Comparison of ENCODE assay signal across 9 cellular contexts in the genomic region with DNA sequence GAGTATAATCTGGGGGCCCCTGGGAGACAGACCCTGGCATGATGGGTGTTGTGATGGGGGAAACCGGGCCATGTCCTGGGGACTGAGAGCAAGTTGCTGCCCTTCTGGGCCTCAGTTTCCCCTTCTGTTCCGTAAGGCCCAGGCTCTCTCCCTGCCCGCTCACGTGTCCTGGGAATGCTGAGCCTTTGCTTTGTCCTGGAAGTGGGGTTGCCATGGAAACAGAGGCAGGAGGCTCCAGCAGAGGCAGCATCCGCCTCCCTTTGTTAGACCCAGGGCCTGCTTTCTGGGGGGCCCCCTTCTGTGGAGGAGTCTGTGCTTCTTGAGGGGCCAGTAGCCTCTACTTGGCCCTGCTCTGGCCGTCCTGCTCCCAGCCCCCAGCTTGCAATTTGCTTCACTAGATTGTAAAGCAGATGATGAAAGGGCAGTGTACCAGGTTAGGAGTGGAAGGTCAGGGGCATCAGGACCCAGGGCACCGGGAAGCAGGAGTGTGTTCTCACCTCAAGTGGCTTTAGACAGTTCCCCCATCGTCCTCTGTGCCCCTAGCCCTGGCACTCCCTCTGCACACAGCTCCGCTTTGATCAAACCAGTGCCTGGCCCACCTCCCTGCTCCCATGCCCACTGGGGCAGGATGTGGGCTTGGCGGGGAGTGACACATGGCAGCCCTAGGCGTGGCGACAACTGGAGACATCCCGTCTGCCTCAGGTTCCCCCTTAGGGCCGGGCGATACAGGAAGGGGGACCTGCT.
A peak's percentile ranks its signal among the peaks of the same experiment; 100 is the strongest.
DNase-seq lines count a peak whose midpoint lies in the region; ATAC-seq, FAIRE-seq and TF ChIP-seq lines count a peak whose summit lies in the region.
"Had no signal": no experiment of that assay in that cellular context is flagged by ENCODE, and none has a peak within 500 bp of the region (broad histone marks: within the 10 kb centered on the region; RNA-seq: fewer than 3 reads in every experiment).

No MANE protein-coding gene starts in this region.

- H3K36me3 Mint-ChIP-seq in CD8-positive, alpha-beta memory T cell = no peaks in the 10 kb centered on the region
- no peaks in the 10 kb centered on the region for H3K36me3 Mint-ChIP-seq in neural crest cell (ENCODE audit: low read depth)

- H3K4me3 ChIP-seq in CD8-positive, alpha-beta memory T cell (ENCODE audit: low read length) = no peak overlapping the region
- H3K4me3 ChIP-seq in K562 = no peak overlapping the region
- no peak overlapping the region for H3K4me3 ChIP-seq in ovary

- POLR2A ChIA-PET in CD8-positive, alpha-beta memory T cell (lab: Charles Lee) = no interaction called here
- POLR2A ChIA-PET in K562 (lab: Yijun Ruan, JAX) = interaction anchor here (0.7 to 1.6 kb wide), 5 partner anchors 12 to 227 kb away, joined by 3 read pairs; no protein-coding TSS in a partner anchor

- ATAC-seq in K562 (no peak), GM19395 (IDR thresholded peaks at IDR 0.05; ENCODE audit: unreplicated experiment) (no peak)

- H3K79me2 ChIP-seq in K562 (ENCODE audit: control insufficient read depth, insufficient read depth, low read length) = no peaks in the 10 kb centered on the region

- no peaks in the 10 kb centered on the region for H3K9me3 ChIP-seq in CD8-positive, alpha-beta memory T cell (ENCODE audit: low read length)
- H3K9me3 ChIP-seq in K562 (replicated peaks; ENCODE audit: control insufficient read depth, insufficient read depth, low read depth, low read length) (no peaks in the 10 kb centered on the region), ovary (no peaks in the 10 kb centered on the region)

- 31% methylated on average over 15 of the region's 15 CpGs for WGBS in K562 (ENCODE audit: insufficient coverage, low coverage, missing lambda C conversion rate)
- WGBS in ovary, 3 donors = 72 to 73% (median 72%) methylated on average over 15 of the region's 15 CpGs

- peak overlapping the region; percentile 42 for H2AFZ ChIP-seq in K562 (ENCODE audit: low read depth, low read length)

- H3K9me3 Mint-ChIP-seq in CD8-positive, alpha-beta memory T cell = no peaks in the 10 kb centered on the region
- H3K9me3 Mint-ChIP-seq in neural crest cell = no peaks in the 10 kb centered on the region

- peaks cover 27% of the 10 kb centered on the region for H3K4me1 ChIP-seq in CD8-positive, alpha-beta memory T cell (ENCODE audit: insufficient read depth, low read length)
- H3K4me1 ChIP-seq in K562 (replicated peaks in 1 of 2; ENCODE audit: control insufficient read depth in 2 of 2, insufficient read depth in 2 of 2, low read length in 2 of 2) (peaks cover 25 to 44% of the 10 kb centered on the region in 2 experiments; a peak in 4 of 5 replicates), ovary (ENCODE audit: insufficient read depth) (no peaks in the 10 kb centered on the region)

- H4K20me1 ChIP-seq in K562 (replicated peaks; ENCODE audit: control insufficient read depth, insufficient read depth, low read length) = peaks cover 12% of the 10 kb centered on the region

- FAIRE-seq in K562 (lab: Jason Lieb, UNC) (no peak), GM12891 (lab: Jason Lieb, UNC) (no peak)

- H3K27ac Mint-ChIP-seq in CD8-positive, alpha-beta memory T cell = peak overlapping the region in 5 of 8 donors; percentile 34 to 79 (median 59)
- peak overlapping the region; percentile 29 for H3K27ac Mint-ChIP-seq in neural crest cell (ENCODE audit: unreplicated experiment)

- BruUV-seq in K562 (replicated peaks; lab: Mats Ljungman, UMichigan) = no TSS peak

- TF ChIP-seq CTCF in K562 (IDR thresholded peaks at IDR 0.05 in 2 of 3, conservative IDR thresholded peaks at IDR 0.05 in 1 of 3; ENCODE audit: insufficient read depth in 2 of 3, low read depth in 1 of 3, low read length in 3 of 3) (no peak), neural crest cell (conservative IDR thresholded peaks at IDR 0.05) (no peak), ovary (IDR thresholded peaks at IDR 0.05) (no peak)

- no peaks in the 10 kb centered on the region for H3K36me3 ChIP-seq in CD8-positive, alpha-beta memory T cell (ENCODE audit: insufficient read depth, low read length)
- no peaks in the 10 kb centered on the region for H3K36me3 ChIP-seq in K562 (ENCODE audit: control insufficient read depth, insufficient read depth, low read length)
- H3K36me3 ChIP-seq in ovary = no peaks in the 10 kb centered on the region

- TF ChIP-seq EP300 in K562 (IDR thresholded peaks at IDR 0.05; ENCODE audit: low read length) (no peak), ovary (IDR thresholded peaks at IDR 0.05) (no peak)

- peaks cover 5% of the 10 kb centered on the region for H3K9me1 ChIP-seq in K562 (ENCODE audit: control insufficient read depth, insufficient read depth, low read length)

- no peak for TF ChIP-seq POLR2A in K562 (conservative IDR thresholded peaks at IDR 0.05)
- TF ChIP-seq POLR2A in GM12891 (IDR thresholded peaks at IDR 0.05; ENCODE audit: low read depth, low read length) = no peak
- TF ChIP-seq POLR2A in ovary (IDR thresholded peaks at IDR 0.05) = no peak

- peak overlapping the region in 1 of 2 experiments; percentile 82; a peak in 3 of 4 replicates for H3K9ac ChIP-seq in K562 (ENCODE audit: insufficient read depth in 1 of 2, low read depth in 2 of 2, low read length in 2 of 2)

- CTCF ChIA-PET in CD8-positive, alpha-beta memory T cell (lab: Charles Lee) = interaction anchor here (1.1 to 17.0 kb wide), 4 partner anchors 158 to 229 kb away, joined by 3 to 315 read pairs (median 4); a partner anchor contains a TSS
- CTCF ChIA-PET in K562 (lab: Yijun Ruan, JAX; ENCODE audit: low intra/inter-chr PET ratio) = interaction anchor here (0.6 to 2.3 kb wide), 5 partner anchors 158 to 1266 kb away, joined by 3 to 13 read pairs (median 3); no protein-coding TSS in a partner anchor

- TF ChIP-seq RAD21 in K562 (CRISPR knock-in tag; conservative IDR thresholded peaks at IDR 0.05 in 1 of 2, IDR thresholded peaks at IDR 0.05 in 1 of 2) = no peak

- peak overlapping the region in 6 of 7 donors; percentile 15 to 66 (median 39) for H3K4me3 Mint-ChIP-seq in CD8-positive, alpha-beta memory T cell
- no peak overlapping the region for H3K4me3 Mint-ChIP-seq in neural crest cell

- DNase-seq in CD8-positive, alpha-beta memory T cell = peak; percentile 16 to 64 (median 48)
- DNase-seq in T-helper 1 cell = peak in 3 of 5 donors; percentile 18 to 22 (median 22)
- DNase-seq in K562 (ENCODE audit: extremely low read depth in 1 of 4, low spot score in 3 of 4) = peak in 2 of 4 experiments; percentile 47 to 49
- DNase-seq in neural crest cell (ENCODE audit: low read depth, low spot score) = peak; percentile 22
- DNase-seq in kidney glomerular epithelial cell (lab: John Stamatoyannopoulos, UW) = no peak
- no peak for DNase-seq in GM12891 (ENCODE audit: insufficient read length, low spot score)
- no peak for DNase-seq in ovary
- DNase-seq: HCEC 1CT had no signal

- peaks cover 40 to 49% (median 43%) of the 10 kb centered on the region in 3 donors for H3K4me1 Mint-ChIP-seq in CD8-positive, alpha-beta memory T cell
- H3K4me1 Mint-ChIP-seq in neural crest cell = peaks cover 38% of the 10 kb centered on the region

- intact Hi-C loops in K562 (cut with micrococcal nuclease) (loop anchor here (10.0 kb wide), 2 partner anchors 370 to 470 kb away; a partner anchor contains a TSS), ovary (cut with DNase I) (loop anchor here in 2 of 4 donors (5.0 kb wide), 2 partner anchors 157 to 562 kb away; no protein-coding TSS in a partner anchor)

- H3K27ac ChIP-seq in CD8-positive, alpha-beta memory T cell (ENCODE audit: low read depth, low read length) = no peak overlapping the region
- H3K27ac ChIP-seq in K562 (ENCODE audit: extremely low read depth, low read depth, low read length) = no peak overlapping the region
- no peak overlapping the region for H3K27ac ChIP-seq in ovary

- H3K27me3 ChIP-seq in CD8-positive, alpha-beta memory T cell (ENCODE audit: insufficient read depth, low read length, poor library complexity, severe bottlenecking) = peaks cover 8% of the 10 kb centered on the region
- peaks cover 2 to 29% of the 10 kb centered on the region in 2 experiments; a peak in 3 of 5 replicates for H3K27me3 ChIP-seq in K562 (ENCODE audit: control insufficient read depth in 2 of 2, insufficient read depth in 2 of 2, low read length in 2 of 2)
- H3K27me3 ChIP-seq in ovary = no peaks in the 10 kb centered on the region

- peak overlapping the region; percentile 19; the same call in 1 of the 2 replicates for H3K4me2 ChIP-seq in K562 (ENCODE audit: insufficient read depth, low read length)

- H3K27me3 Mint-ChIP-seq in CD8-positive, alpha-beta memory T cell = peaks cover 14 to 45% of the 10 kb centered on the region in 2 donors
- H3K27me3 Mint-ChIP-seq in neural crest cell (ENCODE audit: low read depth) = peaks cover 31% of the 10 kb centered on the region

- in situ Hi-C loops in K562 (cut with MboI) = loop anchor here (5.0 to 25.0 kb wide), 2 partner anchors 233 to 1258 kb away; no protein-coding TSS in a partner anchor

TF ChIP-seq in K562, 482 proteins besides CTCF, POLR2A, EP300 and RAD21:
- TF ChIP-seq NR1H2 (CRISPR knock-in tag; IDR thresholded peaks at IDR 0.05) = no peak
- 0 out of 2 replicates have a peak, but pooled peaks have one; percentile 15 for TF ChIP-seq ZNF184 (CRISPR knock-in tag; IDR thresholded peaks at IDR 0.05)
- peak; percentile 87 for TF ChIP-seq RFX1 (IDR thresholded peaks at IDR 0.05)
TF ChIP-seq in K562: peak in this region for 2.

TF ChIP-seq in GM12891, 5 proteins besides CTCF, POLR2A, EP300 and RAD21:
- TF ChIP-seq POLR2AphosphoS5 (IDR thresholded peaks at IDR 0.05; ENCODE audit: low read depth, low read length) (no peak), SPI1 (IDR thresholded peaks at IDR 0.05; ENCODE audit: low read depth, low read length) (no peak), PAX5 (IDR thresholded peaks at IDR 0.05; ENCODE audit: insufficient read depth, low read length, severe bottlenecking) (no peak), TAF1 (IDR thresholded peaks at IDR 0.05; ENCODE audit: low read depth, low read length) (no peak), POU2F2 (IDR thresholded peaks at IDR 0.05; ENCODE audit: low read depth, low read length) (no peak)
TF ChIP-seq in GM12891: peak in this region for 0.

Comparison
In these comparisons a context has a peak if more than half of its experiments do, and no peak if none do; other contexts are left out.
1. DNase-seq: peak in CD8-positive, alpha-beta memory T cell (5 of 5), T-helper 1 cell (3 of 5) and neural crest cell (single experiment); none in kidney glomerular epithelial cell (single experiment), GM12891 (single experiment) and ovary (0 of 5).